In the genomic region with DNA sequence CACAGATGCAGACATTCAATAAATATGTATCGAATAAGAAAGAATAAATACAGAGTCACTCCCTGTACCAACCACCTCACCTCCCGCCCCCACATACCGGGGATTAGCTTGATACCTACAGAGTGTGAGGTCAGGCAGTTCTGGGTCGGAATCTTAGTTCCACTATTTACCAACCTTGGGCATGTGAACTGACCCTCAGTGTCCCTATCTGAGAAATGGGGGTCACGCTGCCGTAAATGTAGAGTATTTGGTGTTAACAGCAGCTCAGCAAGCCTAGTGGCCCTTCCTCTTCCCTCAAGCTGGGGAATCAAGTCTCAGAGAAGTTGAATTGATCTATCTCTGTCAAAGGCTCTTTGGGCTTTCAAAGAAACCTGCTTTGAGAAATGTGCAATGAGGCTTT, we compare ENCODE assay signal across 15 cellular contexts. TPM values are rescaled to one million over a fixed set of nuclear protein-coding genes. Genes with fewer than 3 reads are reported as not detected.
DNase-seq lines count a peak whose midpoint lies in the region; ATAC-seq, FAIRE-seq and TF ChIP-seq lines count a peak whose summit lies in the region.
"Had no signal": no experiment of that assay in that cellular context is flagged by ENCODE, and none has a peak within 500 bp of the region (broad histone marks: within the 10 kb centered on the region; RNA-seq: fewer than 3 reads in every experiment).

No MANE protein-coding gene starts in this region.

- intact Hi-C loops in Caco-2 (cut with micrococcal nuclease; ENCODE audit: unreplicated experiment) = loop anchor here (1.0 to 2.0 kb wide), 3 partner anchors 26 to 168 kb away; a partner anchor contains a TSS
- intact Hi-C loops in PC-9 (cut with micrococcal nuclease; ENCODE audit: unreplicated experiment) = loop anchor here (1.0 to 5.0 kb wide), 4 partner anchors 17 to 170 kb away; a partner anchor contains a TSS
- intact Hi-C loops in right cardiac atrium (cut with DNase I) = no loop called here

- H3K79me2 ChIP-seq in PC-9 (ENCODE audit: low read depth) = no peaks in the 10 kb centered on the region

- H3K27me3 ChIP-seq in Caco-2 (replicated peaks; ENCODE audit: control insufficient read depth, insufficient read depth, low read length) (no peaks in the 10 kb centered on the region), PC-9 (ENCODE audit: insufficient read depth, low read depth) (no peaks in the 10 kb centered on the region), right cardiac atrium (ENCODE audit: control insufficient read depth, insufficient read depth) (no peaks in the 10 kb centered on the region)
- H3K27me3 ChIP-seq: vagina had no signal

- H2AFZ ChIP-seq in PC-9 = no peak overlapping the region

- H3K9me3 Mint-ChIP-seq in Caco-2 (ENCODE audit: unreplicated experiment) (no peaks in the 10 kb centered on the region), neural crest cell (no peaks in the 10 kb centered on the region)
- H3K9me3 Mint-ChIP-seq in stimulated activated memory B cell treated with anti-CD40 and anti-IgM and Interleukin-4, amounts not matched to agents 10 μg/mL and 1 μg/mL and 100 μg/mL, for 72 hours = no peaks in the 10 kb centered on the region
- H3K9me3 Mint-ChIP-seq in stimulated activated effector memory CD8-positive, alpha-beta T cell treated with anti-CD3 and anti-CD28 coated beads, Interleukin-12 subunit alpha, Interleukin-12 subunit beta, amount 100 ng/mL, for 72 hours = no peaks in the 10 kb centered on the region
- H3K9me3 Mint-ChIP-seq: CD4-positive, alpha-beta T cell; natural killer cell had no signal

- H3F3A ChIP-seq in PC-9 (ENCODE audit: insufficient read depth, low read depth) = peaks cover 7% of the 10 kb centered on the region; the same call in 1 of the 2 replicates

- FAIRE-seq in RCC 7860 (lab: Jason Lieb, UNC) = no peak

- 84% methylated on average over 6 of the region's 6 CpGs for WGBS in right cardiac atrium

- peaks cover 10% of the 10 kb centered on the region for H3K36me3 Mint-ChIP-seq in Caco-2 (ENCODE audit: insufficient read depth, unreplicated experiment)
- H3K36me3 Mint-ChIP-seq in neural crest cell (ENCODE audit: low read depth) = peaks cover 4% of the 10 kb centered on the region
- no peaks in the 10 kb centered on the region for H3K36me3 Mint-ChIP-seq in stimulated activated memory B cell treated with anti-CD40 and anti-IgM and Interleukin-4, amounts not matched to agents 10 μg/mL and 1 μg/mL and 100 μg/mL, for 72 hours
- H3K36me3 Mint-ChIP-seq in stimulated activated effector memory CD8-positive, alpha-beta T cell treated with anti-CD3 and anti-CD28 coated beads, Interleukin-12 subunit alpha, Interleukin-12 subunit beta, amount 100 ng/mL, for 72 hours = no peaks in the 10 kb centered on the region
- H3K36me3 Mint-ChIP-seq: natural killer cell had no signal

- H3K4me3 Mint-ChIP-seq in Caco-2 (ENCODE audit: unreplicated experiment) (no peak overlapping the region), neural crest cell (peak overlapping the region; percentile 28)
- H3K4me3 Mint-ChIP-seq in stimulated activated memory B cell treated with anti-CD40 and anti-IgM and Interleukin-4, amounts not matched to agents 10 μg/mL and 1 μg/mL and 100 μg/mL, for 72 hours = no peak overlapping the region
- no peak overlapping the region for H3K4me3 Mint-ChIP-seq in stimulated activated effector memory CD8-positive, alpha-beta T cell treated with anti-CD3 and anti-CD28 coated beads, Interleukin-12 subunit alpha, Interleukin-12 subunit beta, amount 100 ng/mL, for 72 hours
- H3K4me3 Mint-ChIP-seq: CD4-positive, alpha-beta T cell; natural killer cell had no signal

- no peaks in the 10 kb centered on the region for H3K9me2 ChIP-seq in PC-9 (ENCODE audit: insufficient read depth)

- TF ChIP-seq CTCF in Caco-2 (IDR thresholded peaks at IDR 0.05; ENCODE audit: insufficient read depth in 1 of 2, low read depth in 1 of 2, low read length in 1 of 2, severe bottlenecking in 1 of 2, unreplicated experiment in 1 of 2) (no peak), PC-9 (conservative IDR thresholded peaks at IDR 0.05) (no peak), neural crest cell (conservative IDR thresholded peaks at IDR 0.05) (no peak)

- H3K4me1 ChIP-seq in Caco-2 (peaks cover 35% of the 10 kb centered on the region), PC-9 (replicated peaks; ENCODE audit: insufficient read depth) (peaks cover 28% of the 10 kb centered on the region), right cardiac atrium (ENCODE audit: control insufficient read depth, insufficient read depth, low read length) (peaks cover 14% of the 10 kb centered on the region)

- H4K20me1 ChIP-seq in PC-9 (ENCODE audit: insufficient read depth) = no peaks in the 10 kb centered on the region

- H3K9me3 ChIP-seq in Caco-2 = no peaks in the 10 kb centered on the region
- H3K9me3 ChIP-seq in PC-9 (ENCODE audit: insufficient read depth, low read depth) = no peaks in the 10 kb centered on the region
- no peaks in the 10 kb centered on the region for H3K9me3 ChIP-seq in right cardiac atrium (ENCODE audit: control insufficient read depth, low read length)
- H3K9me3 ChIP-seq: psoas muscle, vagina had no signal

- peaks cover 19% of the 10 kb centered on the region for H3K4me1 Mint-ChIP-seq in Caco-2 (ENCODE audit: low read depth, unreplicated experiment)
- peaks cover 46% of the 10 kb centered on the region for H3K4me1 Mint-ChIP-seq in neural crest cell
- H3K4me1 Mint-ChIP-seq in stimulated activated memory B cell treated with anti-CD40 and anti-IgM and Interleukin-4, amounts not matched to agents 10 μg/mL and 1 μg/mL and 100 μg/mL, for 72 hours = no peaks in the 10 kb centered on the region
- H3K4me1 Mint-ChIP-seq in stimulated activated effector memory CD8-positive, alpha-beta T cell treated with anti-CD3 and anti-CD28 coated beads, Interleukin-12 subunit alpha, Interleukin-12 subunit beta, amount 100 ng/mL, for 72 hours = no peaks in the 10 kb centered on the region

- H3K4me3 ChIP-seq in Caco-2 (ENCODE audit: low read depth, low read length) = no peak overlapping the region
- H3K4me3 ChIP-seq in PC-9 = no peak overlapping the region
- H3K4me3 ChIP-seq in right cardiac atrium (ENCODE audit: low read length) = no peak overlapping the region
- H3K4me3 ChIP-seq: psoas muscle, vagina had no signal

- H3K27me3 Mint-ChIP-seq in Caco-2 (ENCODE audit: insufficient read depth, unreplicated experiment) = no peaks in the 10 kb centered on the region
- H3K27me3 Mint-ChIP-seq in neural crest cell (ENCODE audit: low read depth) = no peaks in the 10 kb centered on the region
- H3K27me3 Mint-ChIP-seq in stimulated activated memory B cell treated with anti-CD40 and anti-IgM and Interleukin-4, amounts not matched to agents 10 μg/mL and 1 μg/mL and 100 μg/mL, for 72 hours = peaks cover 25% of the 10 kb centered on the region
- H3K27me3 Mint-ChIP-seq: CD4-positive, alpha-beta T cell had no signal

- H3K36me3 ChIP-seq in Caco-2 (ENCODE audit: control insufficient read depth, insufficient read depth, low read length) (no peaks in the 10 kb centered on the region), PC-9 (ENCODE audit: low read depth) (no peaks in the 10 kb centered on the region)
- H3K36me3 ChIP-seq: vagina had no signal

- POLR2A ChIA-PET in Caco-2 (lab: Charles Lee) = interaction anchor here (0.6 to 1.7 kb wide), 2 partner anchors 25 to 27 kb away, joined by 3 to 6 read pairs; no protein-coding TSS in a partner anchor
- POLR2A ChIA-PET in PC-9 (lab: Charles Lee; ENCODE audit: unreplicated experiment) = interaction anchor here (0.5 to 0.6 kb wide), 2 partner anchors 61 to 168 kb away, joined by 3 to 7 read pairs; a partner anchor contains a TSS

- H3K27ac ChIP-seq in PC-9 (peak overlapping the region; percentile 38), right cardiac atrium (ENCODE audit: low read length) (peak overlapping the region; percentile 94)
- H3K27ac ChIP-seq: psoas muscle, vagina had no signal

- DNase-seq in Caco-2 (no peak), PC-9 (no peak), right cardiac atrium (no peak), neural crest cell (ENCODE audit: low read depth, low spot score) (no peak), RCC 7860 (ENCODE audit: low spot score) (no peak), DMS 273 treated with DMSO at 0.1 percent for 48 hours (lab: John Stamatoyannopoulos, UW) (no peak)
- no peak for DNase-seq in stimulated activated effector memory CD8-positive, alpha-beta T cell treated with anti-CD3 and anti-CD28 coated beads, Interleukin-12 subunit alpha, Interleukin-12 subunit beta, amount 100 ng/mL, for 72 hours (ENCODE audit: low spot score in 2 of 2)
- DNase-seq: activated CD4-positive, alpha-beta T cell treated with anti-CD3 and anti-CD28 coated beads, Interleukin-2, amount 50 U/mL, for 1 hour; activated naive CD4-positive, alpha-beta T cell; CD4-positive, alpha-beta T cell; natural killer cell had no signal

- H3K4me2 ChIP-seq in PC-9 = peak overlapping the region; percentile 45

- no peak for ATAC-seq in right cardiac atrium
- ATAC-seq in stimulated activated memory B cell treated with anti-CD40 and anti-IgM and Interleukin-4, amounts not matched to agents 10 μg/mL and 1 μg/mL and 100 μg/mL, for 72 hours = no peak
- no peak for ATAC-seq in stimulated activated effector memory CD8-positive, alpha-beta T cell treated with anti-CD3 and anti-CD28 coated beads, Interleukin-12 subunit alpha, Interleukin-12 subunit beta, amount 100 ng/mL, for 72 hours
- ATAC-seq: natural killer cell had no signal

- peak overlapping the region; percentile 94 for H3K27ac Mint-ChIP-seq in Caco-2 (ENCODE audit: unreplicated experiment)
- peak overlapping the region; percentile 97 for H3K27ac Mint-ChIP-seq in neural crest cell (ENCODE audit: unreplicated experiment)
- H3K27ac Mint-ChIP-seq in stimulated activated memory B cell treated with anti-CD40 and anti-IgM and Interleukin-4, amounts not matched to agents 10 μg/mL and 1 μg/mL and 100 μg/mL, for 72 hours = no peak overlapping the region
- H3K27ac Mint-ChIP-seq in stimulated activated effector memory CD8-positive, alpha-beta T cell treated with anti-CD3 and anti-CD28 coated beads, Interleukin-12 subunit alpha, Interleukin-12 subunit beta, amount 100 ng/mL, for 72 hours = no peak overlapping the region
- H3K27ac Mint-ChIP-seq: CD4-positive, alpha-beta T cell had no signal

- CTCF ChIA-PET in Caco-2 (lab: Charles Lee) (interaction anchor here (0.6 to 1.5 kb wide), 4 partner anchors 58 to 230 kb away, joined by 3 to 4 read pairs (median 4); no protein-coding TSS in a partner anchor), PC-9 (lab: Charles Lee) (no interaction called here)

- BruUV-seq in Caco-2 (replicated peaks; lab: Mats Ljungman, UMichigan) (no TSS peak), PC-9 (replicated peaks; lab: Mats Ljungman, UMichigan) (no TSS peak)

RNA-seq across cellular contexts. Expression of a gene that starts 25.4 kb away (rescaled TPM):
- total RNA-seq in Caco-2 (2022) (16.5 and 17.4 TPM in 2 replicates), PC-9 (2021) (33.9 and 34.7 TPM in 2 replicates), right cardiac atrium (1 to 10 TPM; 4.3 to 8.6 (median 6.1) TPM), neural crest cell (28.7 and 29.7 TPM in 2 replicates)
- polyA plus RNA-seq in right cardiac atrium = 4.1 TPM
- total RNA-seq: CD4-positive, alpha-beta T cell had no signal

RNA-seq across cellular contexts. Expression of a gene that starts 57.6 kb away (rescaled TPM):
- total RNA-seq in Caco-2 (2022) (not detected in 2 replicates), PC-9 (2021) (1.7 and 5.7 TPM in 2 replicates), right cardiac atrium (not detected), neural crest cell (1.3 and 1.5 TPM in 2 replicates)
- polyA plus RNA-seq in right cardiac atrium = 0.68 TPM
- total RNA-seq: CD4-positive, alpha-beta T cell; lung microvascular endothelial cell; natural killer cell had no signal

Comparison
In these comparisons a context has a peak if more than half of its experiments do, and no peak if none do; other contexts are left out.
1. H3K27ac Mint-ChIP-seq: peak in Caco-2 (single experiment) and neural crest cell (single experiment); none in stimulated activated memory B cell treated with anti-CD40 and anti-IgM and Interleukin-4, amounts not matched to agents 10 μg/mL and 1 μg/mL and 100 μg/mL, for 72 hours (single experiment) and stimulated activated effector memory CD8-positive, alpha-beta T cell treated with anti-CD3 and anti-CD28 coated beads, Interleukin-12 subunit alpha, Interleukin-12 subunit beta, amount 100 ng/mL, for 72 hours (single experiment).
2. intact Hi-C loops: an anchor here in Caco-2 (1.0 to 2.0 kb wide) and PC-9 (1.0 to 5.0 kb wide); none called in right cardiac atrium.